8 cellular contexts compared by ENCODE assay signal in genomic region chr6:36676142-36677058, GRCh38. TPM values are rescaled to one million over a fixed set of nuclear protein-coding genes. Genes with fewer than 3 reads are reported as not detected.
DNase-seq lines count a peak whose midpoint lies in the region; TF ChIP-seq lines count a peak whose summit lies in the region.

No MANE protein-coding gene starts in this region.

- H3K4me3 ChIP-seq in NT2/D1 (ENCODE audit: insufficient read length, low read depth): no peak overlapping the region
- H3K4me3 ChIP-seq in epithelial cell of proximal tubule (ENCODE audit: low read depth, low read length): peak overlapping the region; percentile 18
- peak overlapping the region in 1 of 7 experiments; percentile 11 for H3K4me3 ChIP-seq in skin epidermis

- peak overlapping the region in 20 of 21 experiments; percentile 43 to 99 (median 96) for H3K27ac ChIP-seq in skin epidermis

- peak overlapping the region; percentile 39 for H3K9ac ChIP-seq in NT2/D1 (ENCODE audit: insufficient read length, low read depth)

- CTCF ChIA-PET in GM10248 (lab: Yijun Ruan, JAX): interaction anchor here (1.1 to 10.3 kb wide), 6 partner anchors 10 to 83 kb away, joined by 3 to 104 read pairs (median 4); no protein-coding TSS in a partner anchor

- H3K4me1 ChIP-seq in NT2/D1 (ENCODE audit: insufficient read depth, insufficient read length): peaks cover 5% of the 10 kb centered on the region

- no peaks in the 10 kb centered on the region for H3K9me3 ChIP-seq in NT2/D1 (ENCODE audit: insufficient read depth, low read length)

- peak; percentile 36 for DNase-seq in NCI-H2107 treated with DMSO at 0.1 percent for 48 hours (lab: John Stamatoyannopoulos, UW; ENCODE audit: unreplicated experiment)
- no peak for DNase-seq in NCI-H2107 (lab: John Stamatoyannopoulos, UW)
- no peak for DNase-seq in NT2/D1 (ENCODE audit: low read depth, low spot score)
- no peak for DNase-seq in epithelial cell of proximal tubule (ENCODE audit: low read depth)
- DNase-seq in NAMALWA (ENCODE audit: low spot score): no peak
- DNase-seq in pons (ENCODE audit: low spot score): no peak
- no peak for DNase-seq in GM10248 (ENCODE audit: extremely low spot score)

- POLR2A ChIA-PET in GM10248 (lab: Yijun Ruan, JAX): interaction anchor here (0.5 to 2.1 kb wide), 5 partner anchors 9 to 80 kb away, joined by 3 to 25 read pairs (median 6); no protein-coding TSS in a partner anchor

- H3K36me3 ChIP-seq in NT2/D1 (ENCODE audit: insufficient read depth, insufficient read length, low read length): peaks cover 6% of the 10 kb centered on the region

- TF ChIP-seq CTCF in epithelial cell of proximal tubule (conservative IDR thresholded peaks at IDR 0.05; ENCODE audit: low read depth, low read length) (no peak), GM10248 (IDR thresholded peaks at IDR 0.05; ENCODE audit: control extremely low read depth, extremely low read depth, low read depth, missing control alignments) (no peak)

- peaks cover 27% of the 10 kb centered on the region for H3K27me3 ChIP-seq in NT2/D1 (ENCODE audit: insufficient read depth, insufficient read length)

RNA-seq across cellular contexts. Expression of gene CDKN1A, which starts 2.1 kb away (rescaled TPM):
- 208 and 427 TPM in 2 replicates for total RNA-seq in epithelial cell of proximal tubule

RNA-seq across cellular contexts. Expression of gene RAB44, which starts 21.2 kb away (rescaled TPM):
- total RNA-seq in epithelial cell of proximal tubule: under 0.01 TPM in 1 of 2 replicates, not detected in the other
